In genomic region chr10:71241899-71242620, GRCh38 we compare ENCODE assay signal across 11 cellular contexts. TPM values are rescaled to one million over a fixed set of nuclear protein-coding genes. Genes with fewer than 3 reads are reported as not detected.
DNase-seq lines count a peak whose midpoint lies in the region; ATAC-seq and TF ChIP-seq lines count a peak whose summit lies in the region.
"Had no signal": no experiment of that assay in that cellular context is flagged by ENCODE, and none has a peak within 500 bp of the region (broad histone marks: within the 10 kb centered on the region; RNA-seq: fewer than 3 reads in every experiment).

No MANE protein-coding gene starts in this region.

- no peak for TF ChIP-seq CTCF in cardiac muscle cell (IDR thresholded peaks at IDR 0.05; ENCODE audit: low read depth, low read length)

- ATAC-seq in Right ventricle myocardium inferior (no peak), HG03095 (IDR thresholded peaks at IDR 0.05; ENCODE audit: unreplicated experiment) (no peak), HG02981 (IDR thresholded peaks at IDR 0.05; ENCODE audit: unreplicated experiment) (no peak)

- peak overlapping the region; percentile 86 for H3K27ac ChIP-seq in cardiac muscle cell
- peak overlapping the region; percentile 96 for H3K27ac ChIP-seq in epithelial cell of prostate
- H3K27ac ChIP-seq in mucosa of rectum (ENCODE audit: low read depth in 2 of 2, low read length in 2 of 2): peak overlapping the region; percentile 16 to 43

- peak overlapping the region in 1 of 2 donors; percentile 44 for H3K9ac ChIP-seq in mucosa of rectum (ENCODE audit: low read depth in 1 of 2, low read length in 2 of 2)

- intact Hi-C loops in Right ventricle myocardium inferior (cut with DNase I): no loop called here

- H3K27me3 ChIP-seq in cardiac muscle cell (no peaks in the 10 kb centered on the region), mucosa of rectum (ENCODE audit: control insufficient read depth in 2 of 2, insufficient read depth in 2 of 2, low read length in 2 of 2) (no peaks in the 10 kb centered on the region)

- H3K4me1 ChIP-seq in cardiac muscle cell (ENCODE audit: low read depth) (peaks cover 97% of the 10 kb centered on the region), mucosa of rectum (ENCODE audit: control insufficient read depth in 2 of 2, insufficient read depth in 2 of 2, low read length in 2 of 2) (peaks cover 41 to 53% of the 10 kb centered on the region in 2 donors)

- H3K9me3 ChIP-seq in cardiac muscle cell (ENCODE audit: low read depth) (no peaks in the 10 kb centered on the region), mucosa of rectum (ENCODE audit: control insufficient read depth in 2 of 2, low read length in 2 of 2) (no peaks in the 10 kb centered on the region)

- peak in 1 of 2 donors; percentile 59 for DNase-seq in cardiac muscle cell (ENCODE audit: low read depth in 1 of 2, low spot score in 1 of 2)
- no peak for DNase-seq in Right ventricle myocardium inferior (ENCODE audit: missing footprints)
- no peak for DNase-seq in epithelial cell of prostate (ENCODE audit: low read depth, low spot score)
- no peak for DNase-seq in COLO668 (lab: John Stamatoyannopoulos, UW; ENCODE audit: unreplicated experiment)
- DNase-seq in GM19238 (ENCODE audit: insufficient read length, low spot score): no peak
- DNase-seq: ACHN, NCI-H2081, T-helper 1 cell had no signal

- no peak overlapping the region for H3K4me3 ChIP-seq in cardiac muscle cell
- no peak overlapping the region for H3K4me3 ChIP-seq in mucosa of rectum (ENCODE audit: low read length in 2 of 2)

- H3K36me3 ChIP-seq in cardiac muscle cell (no peaks in the 10 kb centered on the region), mucosa of rectum (ENCODE audit: control insufficient read depth in 2 of 2, insufficient read depth in 2 of 2, low read length in 2 of 2) (no peaks in the 10 kb centered on the region)

RNA-seq across cellular contexts. Expression of gene UNC5B, which starts 29.7 kb away (rescaled TPM):
- total RNA-seq in cardiac muscle cell (112 and 172 TPM in 2 replicates), Right ventricle myocardium inferior (13.1 TPM)
- polyA plus RNA-seq in cardiac muscle cell: 73.3 and 98.3 TPM in 2 replicates

Comparison
In these comparisons a context has a peak if more than half of its experiments do, and no peak if none do; other contexts are left out.
1. H3K27ac ChIP-seq: peak in every context shown above with its lines; median percentile 96 in epithelial cell of prostate; 86 in cardiac muscle cell; 30 in mucosa of rectum.